Comparison of ENCODE assay signal across 1 cellular context in the genomic region with DNA sequence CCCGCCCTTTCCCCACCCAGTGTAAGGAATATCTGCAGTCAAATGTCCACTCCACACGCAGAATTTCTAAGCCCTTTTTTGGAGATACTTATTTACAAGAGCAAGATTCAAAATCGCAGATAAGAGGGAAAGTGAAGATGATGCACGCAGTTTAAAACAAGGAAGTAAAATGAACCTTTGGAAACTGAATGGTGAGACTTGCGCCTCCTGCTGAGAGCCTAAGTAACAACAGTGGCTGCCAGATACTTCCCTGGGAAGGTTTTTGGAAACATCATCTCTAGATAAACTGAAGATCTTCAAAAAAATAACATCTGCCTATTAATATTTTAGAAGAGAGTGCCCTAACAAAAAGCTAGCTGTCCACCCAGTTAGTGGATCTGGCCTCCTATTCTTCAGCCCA.
TF ChIP-seq lines count a peak whose summit lies in the region.

No MANE protein-coding gene starts in this region.

TF ChIP-seq in WTC11, 78 proteins besides CTCF, POLR2A, EP300 and RAD21 (continued from another document):
- TF ChIP-seq, protein P1, sequence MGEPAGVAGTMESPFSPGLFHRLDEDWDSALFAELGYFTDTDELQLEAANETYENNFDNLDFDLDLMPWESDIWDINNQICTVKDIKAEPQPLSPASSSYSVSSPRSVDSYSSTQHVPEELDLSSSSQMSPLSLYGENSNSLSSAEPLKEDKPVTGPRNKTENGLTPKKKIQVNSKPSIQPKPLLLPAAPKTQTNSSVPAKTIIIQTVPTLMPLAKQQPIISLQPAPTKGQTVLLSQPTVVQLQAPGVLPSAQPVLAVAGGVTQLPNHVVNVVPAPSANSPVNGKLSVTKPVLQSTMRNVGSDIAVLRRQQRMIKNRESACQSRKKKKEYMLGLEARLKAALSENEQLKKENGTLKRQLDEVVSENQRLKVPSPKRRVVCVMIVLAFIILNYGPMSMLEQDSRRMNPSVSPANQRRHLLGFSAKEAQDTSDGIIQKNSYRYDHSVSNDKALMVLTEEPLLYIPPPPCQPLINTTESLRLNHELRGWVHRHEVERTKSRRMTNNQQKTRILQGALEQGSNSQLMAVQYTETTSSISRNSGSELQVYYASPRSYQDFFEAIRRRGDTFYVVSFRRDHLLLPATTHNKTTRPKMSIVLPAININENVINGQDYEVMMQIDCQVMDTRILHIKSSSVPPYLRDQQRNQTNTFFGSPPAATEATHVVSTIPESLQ (CRISPR knock-in tag; IDR thresholded peaks at IDR 0.05), result no peak
- TF ChIP-seq HMGA2 (CRISPR knock-in tag; IDR thresholded peaks at IDR 0.05), result no peak
- TF ChIP-seq, protein P2, sequence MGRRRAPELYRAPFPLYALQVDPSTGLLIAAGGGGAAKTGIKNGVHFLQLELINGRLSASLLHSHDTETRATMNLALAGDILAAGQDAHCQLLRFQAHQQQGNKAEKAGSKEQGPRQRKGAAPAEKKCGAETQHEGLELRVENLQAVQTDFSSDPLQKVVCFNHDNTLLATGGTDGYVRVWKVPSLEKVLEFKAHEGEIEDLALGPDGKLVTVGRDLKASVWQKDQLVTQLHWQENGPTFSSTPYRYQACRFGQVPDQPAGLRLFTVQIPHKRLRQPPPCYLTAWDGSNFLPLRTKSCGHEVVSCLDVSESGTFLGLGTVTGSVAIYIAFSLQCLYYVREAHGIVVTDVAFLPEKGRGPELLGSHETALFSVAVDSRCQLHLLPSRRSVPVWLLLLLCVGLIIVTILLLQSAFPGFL (CRISPR knock-in tag; IDR thresholded peaks at IDR 0.05; ENCODE audit: borderline replicate concordance), result no peak
TF ChIP-seq in WTC11: peak in this region for 0.
